ENCODE assay signal across 8 cellular contexts in genomic region chr17:28317965-28318758, GRCh38. TPM values are rescaled to one million over a fixed set of nuclear protein-coding genes. Genes with fewer than 3 reads are reported as not detected.
A peak's percentile ranks its signal among the peaks of the same experiment; 100 is the strongest.
DNase-seq lines count a peak whose midpoint lies in the region; ATAC-seq and TF ChIP-seq lines count a peak whose summit lies in the region.

No MANE protein-coding gene starts in this region.

- H3K9me3 ChIP-seq in suprapubic skin: no peaks in the 10 kb centered on the region

- intact Hi-C loops in Right ventricle myocardium superior (cut with DNase I) (no loop called here), cardiac septum (cut with DNase I) (no loop called here)
- intact Hi-C loops in activated T-helper 2 cell treated with anti-CD3 and anti-CD28 coated beads, Interferon-gamma antibody, Interleukin-2, Interleukin-4, amounts not matched to agents 10 μg/mL and 5 μg/mL and 100 μg/mL, durations not matched to agents 14 hours and 24 hours and 36 hours (cut with micrococcal nuclease): loop anchor here (2.0 to 10.0 kb wide), 2 partner anchors 17 to 57 kb away; partner anchors contain the start of genes IFT20, SARM1, TNFAIP1 and VTN

- peaks cover 24% of the 10 kb centered on the region for H3K4me1 ChIP-seq in suprapubic skin

- no peak for TF ChIP-seq CTCF in suprapubic skin (IDR thresholded peaks at IDR 0.05)

- H3K4me3 ChIP-seq in suprapubic skin: peak overlapping the region; percentile 70

- H3K9me3 Mint-ChIP-seq in activated T-helper 2 cell treated with anti-CD3 and anti-CD28 coated beads, Interferon-gamma antibody, Interleukin-2, Interleukin-4, amounts not matched to agents 10 μg/mL and 5 μg/mL and 100 μg/mL, durations not matched to agents 14 hours and 24 hours and 36 hours: no peaks in the 10 kb centered on the region
- H3K9me3 Mint-ChIP-seq in immature natural killer cell: no peaks in the 10 kb centered on the region

- H3K27me3 Mint-ChIP-seq in activated T-helper 2 cell treated with anti-CD3 and anti-CD28 coated beads, Interferon-gamma antibody, Interleukin-2, Interleukin-4, amounts not matched to agents 10 μg/mL and 5 μg/mL and 100 μg/mL, durations not matched to agents 14 hours and 24 hours and 36 hours (ENCODE audit: low read depth): peaks cover 4% of the 10 kb centered on the region
- peaks cover 6 to 10% (median 6%) of the 10 kb centered on the region in 3 donors for H3K27me3 Mint-ChIP-seq in immature natural killer cell (ENCODE audit: low read depth in 3 of 3)

- ATAC-seq in Right ventricle myocardium superior (ENCODE audit: poor library complexity) (peak; percentile 6), HG03457 (IDR thresholded peaks at IDR 0.05; ENCODE audit: unreplicated experiment) (peak; percentile 8)

- H3K27me3 ChIP-seq in suprapubic skin: no peaks in the 10 kb centered on the region

- TF ChIP-seq POLR2A in suprapubic skin (IDR thresholded peaks at IDR 0.05): no peak

- H3K4me3 Mint-ChIP-seq in activated T-helper 2 cell treated with anti-CD3 and anti-CD28 coated beads, Interferon-gamma antibody, Interleukin-2, Interleukin-4, amounts not matched to agents 10 μg/mL and 5 μg/mL and 100 μg/mL, durations not matched to agents 14 hours and 24 hours and 36 hours (ENCODE audit: low read depth): peak overlapping the region; percentile 90
- peak overlapping the region; percentile 87 to 91 (median 88) for H3K4me3 Mint-ChIP-seq in immature natural killer cell

- H3K4me1 Mint-ChIP-seq in activated T-helper 2 cell treated with anti-CD3 and anti-CD28 coated beads, Interferon-gamma antibody, Interleukin-2, Interleukin-4, amounts not matched to agents 10 μg/mL and 5 μg/mL and 100 μg/mL, durations not matched to agents 14 hours and 24 hours and 36 hours (ENCODE audit: low read depth): peaks cover 39% of the 10 kb centered on the region
- H3K4me1 Mint-ChIP-seq in immature natural killer cell: peaks cover 25 to 31% of the 10 kb centered on the region in 2 donors

- 18% methylated on average over 40 of the region's 40 CpGs for WGBS in suprapubic skin

- no peak for DNase-seq in Right ventricle myocardium superior
- DNase-seq in cardiac septum (ENCODE audit: low spot score): no peak
- DNase-seq in activated T-helper 2 cell treated with anti-CD3 and anti-CD28 coated beads, Interferon-gamma antibody, Interleukin-2, Interleukin-4, amounts not matched to agents 10 μg/mL and 5 μg/mL and 100 μg/mL, durations not matched to agents 14 hours and 24 hours and 36 hours (ENCODE audit: low spot score): no peak
- DNase-seq in immature natural killer cell: no peak
- DNase-seq in suprapubic skin (ENCODE audit: low spot score in 2 of 2): no peak
- no peak for DNase-seq in kidney tubule cell (ENCODE audit: low spot score)
- no peak for DNase-seq in A172 (ENCODE audit: low spot score)

- H3K36me3 Mint-ChIP-seq in activated T-helper 2 cell treated with anti-CD3 and anti-CD28 coated beads, Interferon-gamma antibody, Interleukin-2, Interleukin-4, amounts not matched to agents 10 μg/mL and 5 μg/mL and 100 μg/mL, durations not matched to agents 14 hours and 24 hours and 36 hours (ENCODE audit: low read depth): peaks cover 19% of the 10 kb centered on the region
- H3K36me3 Mint-ChIP-seq in immature natural killer cell: no peaks in the 10 kb centered on the region

- no peak for TF ChIP-seq EP300 in suprapubic skin (IDR thresholded peaks at IDR 0.05)

- H3K27ac Mint-ChIP-seq in activated T-helper 2 cell treated with anti-CD3 and anti-CD28 coated beads, Interferon-gamma antibody, Interleukin-2, Interleukin-4, amounts not matched to agents 10 μg/mL and 5 μg/mL and 100 μg/mL, durations not matched to agents 14 hours and 24 hours and 36 hours: peak overlapping the region; percentile 88
- H3K27ac Mint-ChIP-seq in immature natural killer cell: peak overlapping the region in 4 of 6 donors; percentile 24 to 85 (median 58)

- peak overlapping the region; percentile 34 for H3K27ac ChIP-seq in suprapubic skin

- H3K36me3 ChIP-seq in suprapubic skin: no peaks in the 10 kb centered on the region

RNA-seq across cellular contexts. Expression of gene TMEM97, which starts 0.8 kb away (rescaled TPM):
- total RNA-seq in Right ventricle myocardium superior (2.0 TPM), cardiac septum (3.9 TPM), suprapubic skin (10 to 100 TPM; 15.4 to 28.2 (median 20.9) TPM)
- total RNA-seq in activated T-helper 2 cell treated with anti-CD3 and anti-CD28 coated beads, Interferon-gamma antibody, Interleukin-2, Interleukin-4, amounts not matched to agents 10 μg/mL and 5 μg/mL and 100 μg/mL, durations not matched to agents 14 hours and 24 hours and 36 hours: 60.5 and 61.8 TPM in 2 replicates
- polyA plus RNA-seq in immature natural killer cell: 10 to 100 TPM in 2 of 3 donors, 1 to 10 TPM in 1; 9.8 to 13.8 (median 11.4) TPM
- total RNA-seq in A172 (2014; rRNA removed; shearing (Covaris generic)): 32.7 and 43.9 TPM in 2 replicates

RNA-seq across cellular contexts. Expression of gene IFT20, which starts 17.1 kb away (rescaled TPM):
- total RNA-seq in Right ventricle myocardium superior: 11.2 TPM
- 17.3 TPM for total RNA-seq in cardiac septum
- 21.1 and 24.1 TPM in 2 replicates for total RNA-seq in activated T-helper 2 cell treated with anti-CD3 and anti-CD28 coated beads, Interferon-gamma antibody, Interleukin-2, Interleukin-4, amounts not matched to agents 10 μg/mL and 5 μg/mL and 100 μg/mL, durations not matched to agents 14 hours and 24 hours and 36 hours
- 10 to 100 TPM; 51.1 to 70.4 (median 53.0) TPM for polyA plus RNA-seq in immature natural killer cell
- total RNA-seq in suprapubic skin: 10 to 100 TPM; 31.5 to 52.1 (median 32.9) TPM
- total RNA-seq in A172 (2014; rRNA removed; shearing (Covaris generic)): 38.9 and 45.5 TPM in 2 replicates

RNA-seq across cellular contexts. Expression of gene TNFAIP1, which starts 17.4 kb away (rescaled TPM):
- total RNA-seq in Right ventricle myocardium superior (33.8 TPM), cardiac septum (58.5 TPM), suprapubic skin (10 to 100 TPM; 51.5 to 81.3 (median 66.4) TPM)
- total RNA-seq in activated T-helper 2 cell treated with anti-CD3 and anti-CD28 coated beads, Interferon-gamma antibody, Interleukin-2, Interleukin-4, amounts not matched to agents 10 μg/mL and 5 μg/mL and 100 μg/mL, durations not matched to agents 14 hours and 24 hours and 36 hours: 31.3 and 32.3 TPM in 2 replicates
- polyA plus RNA-seq in immature natural killer cell: 10 to 100 TPM in 1 of 3 donors, 1 to 10 TPM in 2; 4.7 to 11.6 (median 6.7) TPM
- 36.2 and 44.7 TPM in 2 replicates for total RNA-seq in A172 (2014; rRNA removed; shearing (Covaris generic))

RNA-seq across cellular contexts. Expression of gene POLDIP2, which starts 39.2 kb away (rescaled TPM):
- total RNA-seq in Right ventricle myocardium superior (158 TPM), cardiac septum (127 TPM), suprapubic skin (100 to 1,000 TPM in 1 of 4 donors, 10 to 100 TPM in 3; 52.9 to 103 (median 86.0) TPM)
- total RNA-seq in activated T-helper 2 cell treated with anti-CD3 and anti-CD28 coated beads, Interferon-gamma antibody, Interleukin-2, Interleukin-4, amounts not matched to agents 10 μg/mL and 5 μg/mL and 100 μg/mL, durations not matched to agents 14 hours and 24 hours and 36 hours: 89.7 and 93.2 TPM in 2 replicates
- 100 to 1,000 TPM in 1 of 3 donors, 10 to 100 TPM in 2; 79.0 to 134 (median 80.3) TPM for polyA plus RNA-seq in immature natural killer cell
- 166 and 176 TPM in 2 replicates for total RNA-seq in A172 (2014; rRNA removed; shearing (Covaris generic))

RNA-seq across cellular contexts. Expression of gene SEBOX, which starts 46.8 kb away (rescaled TPM):
- total RNA-seq in Right ventricle myocardium superior (not detected), cardiac septum (not detected), suprapubic skin (not detected)
- not detected in 2 replicates for total RNA-seq in activated T-helper 2 cell treated with anti-CD3 and anti-CD28 coated beads, Interferon-gamma antibody, Interleukin-2, Interleukin-4, amounts not matched to agents 10 μg/mL and 5 μg/mL and 100 μg/mL, durations not matched to agents 14 hours and 24 hours and 36 hours
- not detected for polyA plus RNA-seq in immature natural killer cell
- total RNA-seq in A172 (2014; rRNA removed; shearing (Covaris generic)): not detected in 2 replicates
